In the genomic region with DNA sequence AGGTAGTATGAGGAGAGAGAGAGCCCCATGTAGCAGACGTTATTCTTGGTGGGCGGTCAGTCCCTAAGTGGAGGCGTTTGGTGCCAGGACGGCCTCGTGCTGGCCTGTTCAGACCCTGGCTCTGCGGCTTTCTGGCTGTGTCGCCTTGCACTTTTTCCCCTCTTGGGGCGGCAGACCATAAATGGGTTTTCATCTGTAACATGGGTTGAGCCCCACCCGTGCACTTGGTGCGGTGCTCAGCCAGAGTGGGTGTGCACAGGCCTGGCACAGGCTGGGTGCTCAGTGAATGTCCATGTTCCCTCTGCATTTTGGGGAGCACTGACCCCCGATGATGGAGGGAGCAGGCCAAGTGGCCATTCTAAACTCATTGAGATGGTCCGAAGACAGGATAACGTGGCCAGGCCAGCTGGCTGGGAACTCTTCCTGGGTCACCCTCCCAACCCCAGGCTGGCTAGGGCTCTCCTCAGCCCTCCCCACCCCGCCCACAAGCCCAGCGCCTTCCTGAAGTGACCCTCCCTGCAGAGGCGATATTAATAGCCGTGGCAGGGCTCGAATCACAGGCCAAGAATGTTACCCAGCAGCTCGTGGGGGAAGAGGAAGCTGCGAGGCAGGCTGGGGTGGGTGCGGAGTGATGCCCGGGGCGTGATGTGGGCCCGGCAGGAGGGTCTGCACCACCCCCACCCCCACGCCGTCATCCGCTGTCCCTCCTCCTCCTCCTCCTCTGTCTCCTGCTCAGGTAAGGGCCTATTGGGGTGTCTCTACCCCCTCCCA, we compare ENCODE assay signal across 13 cellular contexts.
A peak's percentile ranks its signal among the peaks of the same experiment; 100 is the strongest.
DNase-seq lines count a peak whose midpoint lies in the region; ATAC-seq and TF ChIP-seq lines count a peak whose summit lies in the region.
"Had no signal": no experiment of that assay in that cellular context is flagged by ENCODE, and none has a peak within 500 bp of the region (broad histone marks: within the 10 kb centered on the region; RNA-seq: fewer than 3 reads in every experiment).

No MANE protein-coding gene starts in this region.

- no peaks in the 10 kb centered on the region for H3K4me1 Mint-ChIP-seq in activated T-helper 17 cell treated with anti-CD3 and anti-CD28 coated beads, Interleukin-2, amount 50 U/mL, for 72 hours
- H3K4me1 Mint-ChIP-seq in activated T-cell treated with anti-CD3 and anti-CD28 coated beads, Interleukin-2, amount 50 U/mL, for 72 hours (ENCODE audit: low read depth), result no peaks in the 10 kb centered on the region

- H3K9me3 Mint-ChIP-seq in activated T-helper 17 cell treated with anti-CD3 and anti-CD28 coated beads, Interleukin-2, amount 50 U/mL, for 72 hours, result no peaks in the 10 kb centered on the region
- no peaks in the 10 kb centered on the region for H3K9me3 Mint-ChIP-seq in activated T-cell treated with anti-CD3 and anti-CD28 coated beads, Interleukin-2, amount 50 U/mL, for 72 hours
- H3K9me3 Mint-ChIP-seq: naive thymus-derived CD4-positive, alpha-beta T cell had no signal

- H3K36me3 Mint-ChIP-seq in activated T-helper 17 cell treated with anti-CD3 and anti-CD28 coated beads, Interleukin-2, amount 50 U/mL, for 72 hours (ENCODE audit: low read depth), result no peaks in the 10 kb centered on the region
- H3K36me3 Mint-ChIP-seq in activated T-cell treated with anti-CD3 and anti-CD28 coated beads, Interleukin-2, amount 50 U/mL, for 72 hours (ENCODE audit: insufficient read depth in 2 of 2), result no peaks in the 10 kb centered on the region
- H3K36me3 Mint-ChIP-seq: naive thymus-derived CD4-positive, alpha-beta T cell had no signal

- peak; percentile 90 for ATAC-seq in Right ventricle myocardium inferior
- ATAC-seq in HG03439 (IDR thresholded peaks at IDR 0.05; ENCODE audit: unreplicated experiment), result no peak
- no peak for ATAC-seq in activated T-helper 17 cell treated with anti-CD3 and anti-CD28 coated beads, Interleukin-2, amount 50 U/mL, for 72 hours (replicated peaks)
- no peak for ATAC-seq in activated T-cell treated with anti-CD3 and anti-CD28 coated beads, Interleukin-2, amount 50 U/mL, for 72 hours (replicated peaks in 1 of 2)
- ATAC-seq: naive thymus-derived CD4-positive, alpha-beta T cell had no signal

- H3K4me3 ChIP-seq in osteoblast (ENCODE audit: insufficient read depth, low read length), result peak overlapping the region; percentile 68

- peak overlapping the region; percentile 79 for H3K4me2 ChIP-seq in osteoblast (ENCODE audit: insufficient read depth, low read length)

- peak; percentile 7 for DNase-seq in SKM-1 treated with dmso at 0.1 percent for 144 hours (lab: John Stamatoyannopoulos, UW; ENCODE audit: unreplicated experiment)
- no peak for DNase-seq in SKM-1 (lab: John Stamatoyannopoulos, UW; ENCODE audit: unreplicated experiment)
- DNase-seq in Right ventricle myocardium inferior (ENCODE audit: missing footprints), result no peak
- DNase-seq in osteoblast (ENCODE audit: insufficient read length, low spot score, missing footprints), result peak; percentile 96
- DNase-seq in activated T-cell treated with anti-CD3 and anti-CD28 coated beads, Interleukin-2, amount 50 U/mL, for 72 hours, result no peak
- DNase-seq in activated gamma-delta T cell (lab: John Stamatoyannopoulos, UW), result no peak
- DNase-seq: 8988T; erythroblast; KG1; naive thymus-derived CD4-positive, alpha-beta T cell; NCI-H526 had no signal

- no peak for TF ChIP-seq CTCF in osteoblast (IDR thresholded peaks at IDR 0.05; ENCODE audit: extremely low read depth, low read depth, low read length)

- peaks cover 18% of the 10 kb centered on the region for H3K27me3 Mint-ChIP-seq in activated T-helper 17 cell treated with anti-CD3 and anti-CD28 coated beads, Interleukin-2, amount 50 U/mL, for 72 hours
- H3K27me3 Mint-ChIP-seq in activated T-cell treated with anti-CD3 and anti-CD28 coated beads, Interleukin-2, amount 50 U/mL, for 72 hours (ENCODE audit: low read depth), result peaks cover 6% of the 10 kb centered on the region

- peak overlapping the region; percentile 12 for H2AFZ ChIP-seq in osteoblast (ENCODE audit: low read length)

- H4K20me1 ChIP-seq in osteoblast (ENCODE audit: insufficient read depth, low read length), result no peaks in the 10 kb centered on the region

- H3K9me3 ChIP-seq in osteoblast (ENCODE audit: low read depth, low read length), result no peaks in the 10 kb centered on the region

- peaks cover 8% of the 10 kb centered on the region for H3K36me3 ChIP-seq in osteoblast (ENCODE audit: insufficient read depth, low read length)

- no peak overlapping the region for H3K27ac Mint-ChIP-seq in activated T-helper 17 cell treated with anti-CD3 and anti-CD28 coated beads, Interleukin-2, amount 50 U/mL, for 72 hours
- no peak overlapping the region for H3K27ac Mint-ChIP-seq in activated T-cell treated with anti-CD3 and anti-CD28 coated beads, Interleukin-2, amount 50 U/mL, for 72 hours
- H3K27ac Mint-ChIP-seq: naive thymus-derived CD4-positive, alpha-beta T cell had no signal

- peaks cover 31% of the 10 kb centered on the region for H3K79me2 ChIP-seq in osteoblast (ENCODE audit: insufficient read depth, low read length)

- H3K27me3 ChIP-seq in osteoblast (ENCODE audit: insufficient read depth, low read length), result no peaks in the 10 kb centered on the region

- intact Hi-C loops in Right ventricle myocardium inferior (cut with DNase I), result loop anchor here (10.0 kb wide), 1 partner anchor 193 kb away; no protein-coding TSS in a partner anchor

- H3K27ac ChIP-seq in osteoblast (ENCODE audit: low read depth, low read length), result peak overlapping the region; percentile 61

- no peak overlapping the region for H3K4me3 Mint-ChIP-seq in activated T-helper 17 cell treated with anti-CD3 and anti-CD28 coated beads, Interleukin-2, amount 50 U/mL, for 72 hours
- no peak overlapping the region for H3K4me3 Mint-ChIP-seq in activated T-cell treated with anti-CD3 and anti-CD28 coated beads, Interleukin-2, amount 50 U/mL, for 72 hours

- H3K4me1 ChIP-seq in osteoblast (ENCODE audit: insufficient read depth, low read length), result peaks cover 17% of the 10 kb centered on the region

Comparison
In these comparisons a context has a peak if more than half of its experiments do, and no peak if none do; other contexts are left out.
1. DNase-seq: peak in SKM-1 treated with dmso at 0.1 percent for 144 hours (single experiment) and osteoblast (single experiment); none in SKM-1 (single experiment), Right ventricle myocardium inferior (single experiment), activated T-cell treated with anti-CD3 and anti-CD28 coated beads, Interleukin-2, amount 50 U/mL, for 72 hours (0 of 2) and activated gamma-delta T cell (single experiment).